In genomic region chr3:25780618-25781017, GRCh38 we compare ENCODE assay signal across 1 cellular context.
A peak's percentile ranks its signal among the peaks of the same experiment; 100 is the strongest.
TF ChIP-seq lines count a peak whose summit lies in the region.

No MANE protein-coding gene starts in this region.

TF ChIP-seq in HEK293, 187 proteins besides CTCF, POLR2A, EP300 and RAD21:
- TF ChIP-seq ZNF214 (tag by site-specific recombination; IDR thresholded peaks at IDR 0.05; ENCODE audit: borderline replicate concordance) (no peak), ZNF747 (tag by site-specific recombination; IDR thresholded peaks at IDR 0.05) (no peak), ZNF133 (tag by site-specific recombination; IDR thresholded peaks at IDR 0.05) (no peak), PRDM1 (tag by site-specific recombination; IDR thresholded peaks at IDR 0.05) (no peak), KLF7 (tag by site-specific recombination; IDR thresholded peaks at IDR 0.05; ENCODE audit: borderline replicate concordance) (no peak), ZNF121 (tag by site-specific recombination; IDR thresholded peaks at IDR 0.05) (peak; percentile 34; the same call in 1 of the 2 replicates), ZNF621 (tag by site-specific recombination; IDR thresholded peaks at IDR 0.05) (no peak), ZNF629 (tag by site-specific recombination; IDR thresholded peaks at IDR 0.05) (no peak)
